8 cellular contexts compared by ENCODE assay signal in genomic region chr14:21476526-21476924, GRCh38. TPM values are rescaled to one million over a fixed set of nuclear protein-coding genes. Genes with fewer than 3 reads are reported as not detected.
A peak's percentile ranks its signal among the peaks of the same experiment; 100 is the strongest.
DNase-seq lines count a peak whose midpoint lies in the region; ATAC-seq and TF ChIP-seq lines count a peak whose summit lies in the region.

No MANE protein-coding gene starts in this region.

- H3K4me1 ChIP-seq in muscle layer of duodenum (ENCODE audit: control insufficient read depth in 1 of 2, insufficient read depth in 2 of 2, low read length in 2 of 2), result peaks cover 4 to 30% of the 10 kb centered on the region in 2 donors

- H3K36me3 Mint-ChIP-seq in endothelial cell (ENCODE audit: low read depth, unreplicated experiment), result peaks cover 16% of the 10 kb centered on the region

- TF ChIP-seq CTCF in AG10803 (conservative IDR thresholded peaks at IDR 0.05; ENCODE audit: low read length), result no peak
- TF ChIP-seq CTCF in endothelial cell (IDR thresholded peaks at IDR 0.05; ENCODE audit: unreplicated experiment), result no peak

- H3K4me3 Mint-ChIP-seq in endothelial cell (ENCODE audit: unreplicated experiment), result peak overlapping the region; percentile 100
- peak overlapping the region; percentile 95 to 97 for H3K4me3 Mint-ChIP-seq in stimulated activated naive CD8-positive, alpha-beta T cell treated with anti-CD3 and anti-CD28 coated beads, Interleukin-15, amount 100 ng/mL, for 72 hours

- TF ChIP-seq RAD21 in Ishikawa (IDR thresholded peaks at IDR 0.05; ENCODE audit: low read depth), result no peak

- H3K36me3 ChIP-seq in muscle layer of duodenum (ENCODE audit: control insufficient read depth in 1 of 2, insufficient read depth in 2 of 2, low read length in 2 of 2), result peaks cover 3 to 24% of the 10 kb centered on the region in 2 donors

- peaks cover 17% of the 10 kb centered on the region for H3K4me1 Mint-ChIP-seq in endothelial cell (ENCODE audit: unreplicated experiment)
- peaks cover 27% of the 10 kb centered on the region for H3K4me1 Mint-ChIP-seq in stimulated activated naive CD8-positive, alpha-beta T cell treated with anti-CD3 and anti-CD28 coated beads, Interleukin-15, amount 100 ng/mL, for 72 hours

- peaks cover 5% of the 10 kb centered on the region for H3K27me3 Mint-ChIP-seq in endothelial cell (ENCODE audit: unreplicated experiment)
- no peaks in the 10 kb centered on the region for H3K27me3 Mint-ChIP-seq in stimulated activated naive CD8-positive, alpha-beta T cell treated with anti-CD3 and anti-CD28 coated beads, Interleukin-15, amount 100 ng/mL, for 72 hours

- no peaks in the 10 kb centered on the region for H3K9me3 ChIP-seq in muscle layer of duodenum (ENCODE audit: control insufficient read depth in 1 of 2, low read length in 2 of 2)

- DNase-seq in AG10803 (ENCODE audit: low read depth), result no peak
- peak; percentile 85 to 86 for DNase-seq in activated CD4-positive, alpha-beta T cell treated with anti-CD3 and anti-CD28 coated beads, Interleukin-2, amount 50 U/mL, for 48 hours
- DNase-seq in endothelial cell (ENCODE audit: low spot score), result peak; percentile 78
- DNase-seq in stimulated activated naive CD8-positive, alpha-beta T cell treated with anti-CD3 and anti-CD28 coated beads, Interleukin-15, amount 100 ng/mL, for 72 hours, result no peak
- DNase-seq in KG1 (lab: John Stamatoyannopoulos, UW), result no peak

- peak overlapping the region; percentile 96 for H3K4me3 ChIP-seq in AG10803 (ENCODE audit: low read length)
- H3K4me3 ChIP-seq in muscle layer of duodenum (ENCODE audit: low read depth in 1 of 2, low read length in 2 of 2), result peak overlapping the region; percentile 86 to 99

- peak; percentile 25 for ATAC-seq in GM19043 (IDR thresholded peaks at IDR 0.05; ENCODE audit: low read depth, unreplicated experiment)
- ATAC-seq in stimulated activated naive CD8-positive, alpha-beta T cell treated with anti-CD3 and anti-CD28 coated beads, Interleukin-15, amount 100 ng/mL, for 72 hours, result no peak

- H3K27ac ChIP-seq in muscle layer of duodenum (ENCODE audit: low read length), result peak overlapping the region; percentile 70

- H3K9me3 Mint-ChIP-seq in endothelial cell (ENCODE audit: unreplicated experiment), result no peaks in the 10 kb centered on the region
- no peaks in the 10 kb centered on the region for H3K9me3 Mint-ChIP-seq in stimulated activated naive CD8-positive, alpha-beta T cell treated with anti-CD3 and anti-CD28 coated beads, Interleukin-15, amount 100 ng/mL, for 72 hours

- TF ChIP-seq EP300 in Ishikawa (IDR thresholded peaks at IDR 0.05; ENCODE audit: borderline replicate concordance), result no peak; the same call in 1 of the 2 replicates

- peak overlapping the region; percentile 89 for H3K27ac Mint-ChIP-seq in endothelial cell (ENCODE audit: unreplicated experiment)
- H3K27ac Mint-ChIP-seq in stimulated activated naive CD8-positive, alpha-beta T cell treated with anti-CD3 and anti-CD28 coated beads, Interleukin-15, amount 100 ng/mL, for 72 hours, result peak overlapping the region; percentile 98 to 99

- H3K27me3 ChIP-seq in muscle layer of duodenum (ENCODE audit: low read depth, low read length), result no peaks in the 10 kb centered on the region

TF ChIP-seq in Ishikawa, 13 proteins besides CTCF, POLR2A, EP300 and RAD21:
- TF ChIP-seq FOXM1 (IDR thresholded peaks at IDR 0.05; ENCODE audit: borderline replicate concordance, low read depth) (no peak), MAX (IDR thresholded peaks at IDR 0.05) (peak; percentile 14; the same call in 1 of the 2 replicates)

RNA-seq across cellular contexts. Expression of gene RAB2B, which starts 0.2 kb away (rescaled TPM):
- total RNA-seq in endothelial cell (ENCODE audit: unreplicated experiment), result 25.0 TPM

RNA-seq across cellular contexts. Expression of gene TOX4, which starts 0.5 kb away (rescaled TPM):
- 70.8 TPM for total RNA-seq in endothelial cell (ENCODE audit: unreplicated experiment)

RNA-seq across cellular contexts. Expression of gene CHD8, which starts 20.6 kb away (rescaled TPM):
- 144 TPM for total RNA-seq in endothelial cell (ENCODE audit: unreplicated experiment)

RNA-seq across cellular contexts. Expression of gene METTL3, which starts 34.6 kb away (rescaled TPM):
- 46.1 TPM for total RNA-seq in endothelial cell (ENCODE audit: unreplicated experiment)

RNA-seq across cellular contexts. Expression of gene SALL2, which starts 49.6 kb away (rescaled TPM):
- total RNA-seq in endothelial cell (ENCODE audit: unreplicated experiment), result 38.4 TPM

Comparison
In these comparisons a context has a peak if more than half of its experiments do, and no peak if none do; other contexts are left out.
1. DNase-seq: peak in activated CD4-positive, alpha-beta T cell treated with anti-CD3 and anti-CD28 coated beads, Interleukin-2, amount 50 U/mL, for 48 hours (2 of 2) and endothelial cell (single experiment); none in AG10803 (single experiment), stimulated activated naive CD8-positive, alpha-beta T cell treated with anti-CD3 and anti-CD28 coated beads, Interleukin-15, amount 100 ng/mL, for 72 hours (0 of 2) and KG1 (single experiment).